Comparison of ENCODE assay signal across 20 cellular contexts in the genomic region with DNA sequence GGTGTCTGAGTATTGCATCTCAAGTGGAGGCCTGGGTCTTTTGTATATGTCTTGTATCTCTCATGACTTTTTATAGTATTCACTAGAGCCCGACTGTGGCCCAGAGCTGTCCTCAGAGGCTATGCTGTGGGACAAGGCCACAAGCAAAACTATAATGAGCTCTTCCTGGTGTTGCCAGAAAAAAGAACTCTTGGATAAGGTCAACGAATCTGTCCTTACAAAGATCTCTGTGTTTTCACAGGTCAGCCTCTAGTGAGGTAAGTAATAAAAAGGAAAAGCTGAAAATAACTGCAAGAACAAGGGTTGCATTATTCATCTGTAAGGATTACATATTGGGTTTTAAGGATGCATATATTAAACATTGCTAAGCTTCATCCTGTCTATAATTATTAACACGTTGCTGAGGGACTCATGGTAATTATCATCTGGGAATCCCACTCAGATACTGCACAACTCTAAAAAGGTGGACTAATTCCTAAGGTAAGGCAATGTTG.
DNase-seq lines count a peak whose midpoint lies in the region; ATAC-seq and TF ChIP-seq lines count a peak whose summit lies in the region.
"Had no signal": no experiment of that assay in that cellular context is flagged by ENCODE, and none has a peak within 500 bp of the region (broad histone marks: within the 10 kb centered on the region; RNA-seq: fewer than 3 reads in every experiment).

No MANE protein-coding gene starts in this region.

- POLR2A ChIA-PET in MCF 10A (lab: Yijun Ruan, JAX): interaction anchor here (0.7 to 2.2 kb wide), 5 partner anchors 9 to 64 kb away, joined by 3 to 13 read pairs (median 7); a partner anchor contains a TSS

- H3K27me3 Mint-ChIP-seq in MCF 10A (ENCODE audit: insufficient read depth, unreplicated experiment) (no peaks in the 10 kb centered on the region), nephron (ENCODE audit: low read depth) (peaks cover 24% of the 10 kb centered on the region)

- peaks cover 0 to 25% of the 10 kb centered on the region in 2 donors for H3K4me1 ChIP-seq in breast epithelium
- peaks cover 12% of the 10 kb centered on the region for H3K4me1 ChIP-seq in body of pancreas
- H3K4me1 ChIP-seq: BLaER1 treated with 17β-estradiol and CSF1 and Interleukin-3, amounts not matched to agents 10 nM and 100 nM had no signal

- TF ChIP-seq CTCF in breast epithelium (IDR thresholded peaks at IDR 0.05) (no peak), MCF 10A (IDR thresholded peaks at IDR 0.05; ENCODE audit: unreplicated experiment) (no peak), body of pancreas (IDR thresholded peaks at IDR 0.05) (no peak), nephron (IDR thresholded peaks at IDR 0.05; ENCODE audit: unreplicated experiment in 3 of 3) (no peak)

- H3K27ac ChIP-seq in breast epithelium (peak overlapping the region; percentile 86 to 89), body of pancreas (peak overlapping the region in 3 of 4 donors; percentile 41 to 72 (median 54))
- H3K27ac ChIP-seq: 22Rv1; BLaER1 treated with 17β-estradiol and CSF1 and Interleukin-3, amounts not matched to agents 10 nM and 100 nM; Peyer's patch had no signal

- H3K4me1 Mint-ChIP-seq in MCF 10A (ENCODE audit: insufficient read depth, unreplicated experiment): peaks cover 46% of the 10 kb centered on the region
- peaks cover 51% of the 10 kb centered on the region for H3K4me1 Mint-ChIP-seq in nephron

- WGBS in body of pancreas, 2 donors: 40 to 49% methylated on average over 3 of the region's 3 CpGs

- H3K9me3 ChIP-seq in breast epithelium (no peaks in the 10 kb centered on the region), body of pancreas (no peaks in the 10 kb centered on the region)
- H3K9me3 ChIP-seq: BLaER1 treated with 17β-estradiol and CSF1 and Interleukin-3, amounts not matched to agents 10 nM and 100 nM; Peyer's patch had no signal

- peak; percentile 67 for ATAC-seq in body of pancreas
- no peak for ATAC-seq in GM21390 (IDR thresholded peaks at IDR 0.05; ENCODE audit: unreplicated experiment)
- ATAC-seq: CD8-positive, alpha-beta T cell had no signal

- no peak overlapping the region for H3K4me3 Mint-ChIP-seq in MCF 10A (ENCODE audit: unreplicated experiment)
- no peak overlapping the region for H3K4me3 Mint-ChIP-seq in nephron
- H3K4me3 Mint-ChIP-seq: CD8-positive, alpha-beta T cell had no signal

- H3K27ac Mint-ChIP-seq in MCF 10A (ENCODE audit: low read depth, unreplicated experiment) (no peak overlapping the region), nephron (peak overlapping the region in 2 of 3 experiments; percentile 44 to 73)
- H3K27ac Mint-ChIP-seq: CD8-positive, alpha-beta T cell had no signal

- TF ChIP-seq POLR2A in breast epithelium (IDR thresholded peaks at IDR 0.05) (no peak), body of pancreas (IDR thresholded peaks at IDR 0.05) (no peak)

- no peaks in the 10 kb centered on the region for H3K9me3 Mint-ChIP-seq in MCF 10A (ENCODE audit: unreplicated experiment)
- no peaks in the 10 kb centered on the region for H3K9me3 Mint-ChIP-seq in nephron
- H3K9me3 Mint-ChIP-seq: CD8-positive, alpha-beta T cell had no signal

- intact Hi-C loops in breast epithelium (cut with DNase I; ENCODE audit: low total_unique reads): no loop called here
- intact Hi-C loops in MCF 10A (cut with micrococcal nuclease): no loop called here
- intact Hi-C loops in body of pancreas (cut with DNase I): no loop called here

- CTCF ChIA-PET in MCF 10A (lab: Yijun Ruan, JAX): interaction anchor here (2.0 kb wide), 1 partner anchor 23 kb away, joined by 5 read pairs; no protein-coding TSS in a partner anchor

- no peaks in the 10 kb centered on the region for H3K27me3 ChIP-seq in breast epithelium
- H3K27me3 ChIP-seq in body of pancreas: no peaks in the 10 kb centered on the region
- H3K27me3 ChIP-seq: BLaER1 treated with 17β-estradiol and CSF1 and Interleukin-3, amounts not matched to agents 10 nM and 100 nM; Peyer's patch had no signal

- peaks cover 6% of the 10 kb centered on the region for H3K36me3 Mint-ChIP-seq in MCF 10A (ENCODE audit: insufficient read depth, unreplicated experiment)
- no peaks in the 10 kb centered on the region for H3K36me3 Mint-ChIP-seq in nephron (ENCODE audit: low read depth)
- H3K36me3 Mint-ChIP-seq: CD8-positive, alpha-beta T cell had no signal

- no TSS peak for BruUV-seq in MCF 10A (replicated peaks; lab: Mats Ljungman, UMichigan)

- DNase-seq in breast epithelium (ENCODE audit: low spot score in 2 of 2) (no peak), MCF 10A (ENCODE audit: unreplicated experiment) (no peak), body of pancreas (peak in 1 of 4 donors; percentile 5), SW480 (ENCODE audit: low spot score) (no peak), T-helper 9 cell (no peak), putamen (ENCODE audit: low spot score) (no peak)
- DNase-seq: CD8-positive, alpha-beta T cell; GDM1; NCI-H1092; NCI-H1436; NCI-H1930; NCI-H510A treated with DMSO at 0.1 percent for 48 hours; NCI-H774; NK-92 treated with Interleukin-12 subunit alpha and Interleukin-12 subunit beta, amount 100 ng/mL, for 24 hours; Peyer's patch; Right ventricle myocardium superior had no signal

- H3K36me3 ChIP-seq in breast epithelium (no peaks in the 10 kb centered on the region), body of pancreas (replicated peaks in 1 of 2; ENCODE audit: insufficient read depth in 1 of 2, low read depth in 2 of 2) (no peaks in the 10 kb centered on the region)
- H3K36me3 ChIP-seq: BLaER1 treated with 17β-estradiol and CSF1 and Interleukin-3, amounts not matched to agents 10 nM and 100 nM; Peyer's patch had no signal

- H3K4me3 ChIP-seq in breast epithelium (no peak overlapping the region), body of pancreas (no peak overlapping the region)
- H3K4me3 ChIP-seq: BLaER1 treated with 17β-estradiol and CSF1 and Interleukin-3, amounts not matched to agents 10 nM and 100 nM; Peyer's patch had no signal
